8 cellular contexts compared by ENCODE assay signal in genomic region chrX:47143894-47144625, GRCh38. TPM values are rescaled to one million over a fixed set of nuclear protein-coding genes. Genes with fewer than 3 reads are reported as not detected.
DNase-seq lines count a peak whose midpoint lies in the region; ATAC-seq and TF ChIP-seq lines count a peak whose summit lies in the region.

No MANE protein-coding gene starts in this region.

- H3K36me3 ChIP-seq in SJSA1 = peaks cover 2% of the 10 kb centered on the region
- peaks cover 8% of the 10 kb centered on the region for H3K36me3 ChIP-seq in ectodermal cell (ENCODE audit: control insufficient read depth, insufficient read depth, low read length)
- H3K36me3 ChIP-seq in lung (ENCODE audit: control insufficient read depth in 2 of 2, insufficient read depth in 2 of 2, low read length in 2 of 2) = peaks cover 6% of the 10 kb centered on the region in 2 donors

- peak overlapping the region; percentile 62 for H3K27ac ChIP-seq in SJSA1
- H3K27ac ChIP-seq in ectodermal cell (ENCODE audit: insufficient read depth, low read depth, low read length, poor library complexity, severe bottlenecking) = peak overlapping the region; percentile 82
- H3K27ac ChIP-seq in lung (ENCODE audit: low read depth in 1 of 2, low read length in 1 of 2) = peak overlapping the region; percentile 89 to 98

- 7 to 8% methylated on average over 45 of the region's 46 CpGs for WGBS in ectodermal cell, 2 experiments
- WGBS in lung, 2 donors = 5 to 42% methylated on average over 29 to 46 of the region's 46 CpGs

- peak; percentile 37 for DNase-seq in Ammon's horn (ENCODE audit: low spot score)
- peak; percentile 2 to 44 for DNase-seq in SJSA1 (ENCODE audit: low read depth in 1 of 2, low spot score in 2 of 2)
- DNase-seq in lung (ENCODE audit: low spot score) = no peak
- DNase-seq in superior temporal gyrus (ENCODE audit: extremely low spot score) = peak; percentile 13

- H3K4me1 ChIP-seq in SJSA1 (replicated peaks) = 0 out of 2 replicates have a peak, but pooled peaks cover 3% of the 10 kb centered on the region
- H3K4me1 ChIP-seq in ectodermal cell (ENCODE audit: control insufficient read depth, insufficient read depth, low read length) = peaks cover 8% of the 10 kb centered on the region
- H3K4me1 ChIP-seq in lung (ENCODE audit: control insufficient read depth in 2 of 2, insufficient read depth in 2 of 2, low read length in 2 of 2) = peaks cover 0 to 4% of the 10 kb centered on the region in 2 donors

- peak overlapping the region; percentile 71 for H3K4me3 ChIP-seq in SJSA1
- H3K4me3 ChIP-seq in ectodermal cell (ENCODE audit: insufficient read depth, low read depth, low read length) = peak overlapping the region; percentile 64
- peak overlapping the region; percentile 30 for H3K4me3 ChIP-seq in lung

- H3K27me3 ChIP-seq in SJSA1 (replicated peaks) = no peaks in the 10 kb centered on the region
- H3K27me3 ChIP-seq in ectodermal cell (ENCODE audit: control insufficient read depth, insufficient read depth, low read length, poor library complexity, severe bottlenecking) = no peaks in the 10 kb centered on the region
- no peaks in the 10 kb centered on the region for H3K27me3 ChIP-seq in lung (ENCODE audit: control insufficient read depth, insufficient read depth)

- no peak for TF ChIP-seq CTCF in lung (IDR thresholded peaks at IDR 0.05; ENCODE audit: control extremely low read depth, extremely low read depth)

- ATAC-seq in GM18502 (IDR thresholded peaks at IDR 0.05; ENCODE audit: poor library complexity, unreplicated experiment) = peak; percentile 12
- peak; percentile 18 for ATAC-seq in HG03139 (IDR thresholded peaks at IDR 0.05; ENCODE audit: unreplicated experiment)
- peak; percentile 28 for ATAC-seq in lung (ENCODE audit: insufficient read depth, low FRiP score)
- ATAC-seq in GM19467 (IDR thresholded peaks at IDR 0.05; ENCODE audit: unreplicated experiment) = no peak

- H3K9me3 ChIP-seq in SJSA1 (replicated peaks) (no peaks in the 10 kb centered on the region), ectodermal cell (ENCODE audit: control insufficient read depth, low read length) (no peaks in the 10 kb centered on the region), lung (ENCODE audit: control insufficient read depth in 2 of 2, insufficient read depth in 1 of 2, low read length in 1 of 2) (no peaks in the 10 kb centered on the region)

RNA-seq across cellular contexts. Expression of gene NDUFB11, which starts 0.4 kb away (rescaled TPM):
- 77.4 and 115 TPM in 2 replicates for total RNA-seq in SJSA1 (2014; rRNA removed; shearing (Covaris generic))
- 123 TPM for polyA plus RNA-seq in ectodermal cell (2013, experiment 1 of 4)
- 120 TPM for polyA plus RNA-seq in ectodermal cell (2013, experiment 2 of 4)
- 116 TPM for polyA plus RNA-seq in ectodermal cell (2013, experiment 3 of 4)
- polyA plus RNA-seq in ectodermal cell (2013, experiment 4 of 4) = 127 TPM
- 10 to 100 TPM; 72.7 to 79.3 TPM for total RNA-seq in lung
- 10 to 100 TPM; 69.7 to 96.0 TPM for polyA plus RNA-seq in lung

RNA-seq across cellular contexts. Expression of gene RBM10, which starts 1.0 kb away (rescaled TPM):
- total RNA-seq in SJSA1 (2014; rRNA removed; shearing (Covaris generic)) = 41.6 and 61.6 TPM in 2 replicates
- polyA plus RNA-seq in ectodermal cell (2013, experiment 1 of 4) = 70.1 TPM
- polyA plus RNA-seq in ectodermal cell (2013, experiment 2 of 4) = 73.6 TPM
- 60.0 TPM for polyA plus RNA-seq in ectodermal cell (2013, experiment 3 of 4)
- polyA plus RNA-seq in ectodermal cell (2013, experiment 4 of 4) = 63.9 TPM
- 10 to 100 TPM; 30.2 to 38.6 TPM for total RNA-seq in lung
- 10 to 100 TPM; 22.2 to 30.8 TPM for polyA plus RNA-seq in lung

RNA-seq across cellular contexts. Expression of gene UBA1, which starts 49.6 kb away (rescaled TPM):
- total RNA-seq in SJSA1 (2014; rRNA removed; shearing (Covaris generic)) = 144 and 184 TPM in 2 replicates
- polyA plus RNA-seq in ectodermal cell (2013, experiment 1 of 4) = 360 TPM
- polyA plus RNA-seq in ectodermal cell (2013, experiment 2 of 4) = 370 TPM
- 262 TPM for polyA plus RNA-seq in ectodermal cell (2013, experiment 3 of 4)
- polyA plus RNA-seq in ectodermal cell (2013, experiment 4 of 4) = 287 TPM
- 100 to 1,000 TPM; 135 to 221 TPM for total RNA-seq in lung
- 100 to 1,000 TPM in 1 of 2 donors, 10 to 100 TPM in 1; 92.5 to 127 TPM for polyA plus RNA-seq in lung
